ENCODE assay signal across 8 cellular contexts in genomic region chr10:17216217-17216900, GRCh38. TPM values are rescaled to one million over a fixed set of nuclear protein-coding genes. Genes with fewer than 3 reads are reported as not detected.
DNase-seq lines count a peak whose midpoint lies in the region; ATAC-seq, FAIRE-seq and TF ChIP-seq lines count a peak whose summit lies in the region.

No MANE protein-coding gene starts in this region.

- H3K27me3 ChIP-seq in adrenal gland (no peaks in the 10 kb centered on the region), thyroid gland (no peaks in the 10 kb centered on the region), WERI-Rb-1 (ENCODE audit: insufficient read depth, low read depth, severe bottlenecking) (no peaks in the 10 kb centered on the region)

- FAIRE-seq in islet of Langerhans (lab: Jason Lieb, UNC) = peak; percentile 92

- H3K9me3 ChIP-seq in adrenal gland (replicated peaks in 1 of 3) = peaks cover 0 to 7% (median 0%) of the 10 kb centered on the region in 3 donors
- no peaks in the 10 kb centered on the region for H3K9me3 ChIP-seq in thyroid gland
- H3K9me3 ChIP-seq in WERI-Rb-1 (ENCODE audit: severe bottlenecking) = no peaks in the 10 kb centered on the region

- H3K36me3 ChIP-seq in adrenal gland (replicated peaks in 1 of 2) (no peaks in the 10 kb centered on the region), thyroid gland (no peaks in the 10 kb centered on the region), WERI-Rb-1 (no peaks in the 10 kb centered on the region)

- peak; percentile 100 for ATAC-seq in GM18499 (IDR thresholded peaks at IDR 0.05; ENCODE audit: insufficient read depth, unreplicated experiment)

- WGBS in adrenal gland, 4 donors = 78 to 95% (median 93%) methylated on average over 5 of the region's 5 CpGs
- WGBS in thyroid gland, 2 donors = 91 to 94% methylated on average over 5 of the region's 5 CpGs

- H3K27ac ChIP-seq in adrenal gland (peak overlapping the region; percentile 40 to 89 (median 57)), thyroid gland (peak overlapping the region in 2 of 3 donors; percentile 66 to 69), WERI-Rb-1 (no peak overlapping the region)

- H3K4me3 ChIP-seq in adrenal gland (no peak overlapping the region), thyroid gland (replicated peaks in 1 of 3) (no peak overlapping the region), WERI-Rb-1 (ENCODE audit: low read depth, low read length) (no peak overlapping the region)

- H3K4me1 ChIP-seq in adrenal gland (replicated peaks in 1 of 2) (peaks cover 11 to 27% of the 10 kb centered on the region in 2 donors), thyroid gland (peaks cover 22 to 27% of the 10 kb centered on the region in 2 donors)

- TF ChIP-seq CTCF in adrenal gland (IDR thresholded peaks at IDR 0.05) (no peak), thyroid gland (IDR thresholded peaks at IDR 0.05) (no peak), WERI-Rb-1 (IDR thresholded peaks at IDR 0.05; ENCODE audit: low read depth, low read length) (no peak)

- intact Hi-C loops in adrenal gland (cut with DNase I) (no loop called here), thyroid gland (cut with DNase I) (no loop called here)

- DNase-seq in H4 (ENCODE audit: low spot score) (peak; percentile 87), LoVo (ENCODE audit: low spot score) (peak; percentile 67), adrenal gland (peak in 1 of 7 donors; percentile 32), thyroid gland (no peak), OCI-M2 (lab: John Stamatoyannopoulos, UW; ENCODE audit: unreplicated experiment) (no peak), WERI-Rb-1 (no peak)

- TF ChIP-seq POLR2A in adrenal gland (IDR thresholded peaks at IDR 0.05) (no peak), thyroid gland (IDR thresholded peaks at IDR 0.05) (no peak)

RNA-seq across cellular contexts. Expression of gene VIM, which starts 11.7 kb away (rescaled TPM):
- 2,086 and 2,364 TPM in 2 replicates for total RNA-seq in H4 (2014; rRNA removed; shearing (Covaris generic))
- total RNA-seq in adrenal gland (1,000 to 10,000 TPM in 4 of 8 donors, 100 to 1,000 TPM in 4; 374 to 1,377 (median 956) TPM), thyroid gland (1,000 to 10,000 TPM; 2,201 to 4,711 (median 2,567) TPM)
- 100 to 1,000 TPM; 322 to 882 (median 377) TPM for polyA plus RNA-seq in adrenal gland

RNA-seq across cellular contexts. Expression of gene TRDMT1, which starts 14.9 kb away (rescaled TPM):
- total RNA-seq in H4 (2014; rRNA removed; shearing (Covaris generic)) = 3.0 and 6.1 TPM in 2 replicates
- total RNA-seq in adrenal gland (10 to 100 TPM in 1 of 8 donors, 1 to 10 TPM in 7; 1.7 to 10.5 (median 5.5) TPM), thyroid gland (10 to 100 TPM; 29.4 to 39.7 (median 31.7) TPM)
- polyA plus RNA-seq in adrenal gland = 1 to 10 TPM; 1.3 to 3.7 (median 2.2) TPM

Comparison
In these comparisons a context has a peak if more than half of its experiments do, and no peak if none do; other contexts are left out.
1. DNase-seq: peak in H4 (single experiment) and LoVo (single experiment); none in thyroid gland (0 of 2), OCI-M2 (single experiment) and WERI-Rb-1 (single experiment).